In genomic region chr14:79809849-79810612, GRCh38 we compare ENCODE assay signal across 10 cellular contexts.
A peak's percentile ranks its signal among the peaks of the same experiment; 100 is the strongest.
DNase-seq lines count a peak whose midpoint lies in the region; ATAC-seq, FAIRE-seq and TF ChIP-seq lines count a peak whose summit lies in the region.
"Had no signal": no experiment of that assay in that cellular context is flagged by ENCODE, and none has a peak within 500 bp of the region (broad histone marks: within the 10 kb centered on the region; RNA-seq: fewer than 3 reads in every experiment).

No MANE protein-coding gene starts in this region.

- peak; percentile 2 for DNase-seq in Caki2 (ENCODE audit: low read depth)
- DNase-seq in right lobe of liver, result no peak
- DNase-seq in urothelium cell line (ENCODE audit: low spot score), result no peak
- no peak for DNase-seq in GM10266 (ENCODE audit: extremely low spot score)
- no peak for DNase-seq in NCI-H774 (lab: John Stamatoyannopoulos, UW)
- DNase-seq: activated naive CD8-positive, alpha-beta T cell treated with anti-CD3 and anti-CD28 coated beads, Interleukin-2, amount 50 U/mL, for 24 hours had no signal

- 52% methylated on average over 3 of the region's 3 CpGs for WGBS in right lobe of liver (ENCODE audit: insufficient coverage, low coverage, low lambda C conversion rate, missing lambda C conversion rate)

- TF ChIP-seq CTCF in LNCAP (IDR thresholded peaks at IDR 0.05) (peak; percentile 71), right lobe of liver (IDR thresholded peaks at IDR 0.05) (peak; percentile 46 to 61 (median 56)), GM10266 (IDR thresholded peaks at IDR 0.05; ENCODE audit: control insufficient read depth, insufficient read depth, low read depth, missing control alignments) (no peak)

- intact Hi-C loops in right lobe of liver (cut with DNase I), result no loop called here

- peak; percentile 64 for ATAC-seq in SK-N-SH treated with all-trans-retinoic acid at 6 μM for 48 hours
- peak; percentile 58 to 91 (median 86) for ATAC-seq in right lobe of liver
- ATAC-seq in GM18505 (IDR thresholded peaks at IDR 0.05; ENCODE audit: unreplicated experiment), result no peak
- ATAC-seq: activated naive CD8-positive, alpha-beta T cell treated with anti-CD3 and anti-CD28 coated beads, Interleukin-2, amount 50 U/mL, for 24 hours had no signal

- no peaks in the 10 kb centered on the region for H3K36me3 ChIP-seq in right lobe of liver
- H3K36me3 ChIP-seq: SJSA1 had no signal

- H3K4me3 ChIP-seq in right lobe of liver, result no peak overlapping the region
- H3K4me3 ChIP-seq: SJSA1 had no signal

- no peaks in the 10 kb centered on the region for H3K9me3 ChIP-seq in right lobe of liver
- H3K9me3 ChIP-seq: SJSA1 had no signal

- no peak for FAIRE-seq in urothelium cell line (lab: Jason Lieb, UNC)

- H3K27me3 ChIP-seq in right lobe of liver, result no peaks in the 10 kb centered on the region
- H3K27me3 ChIP-seq: SJSA1 had no signal

- in situ Hi-C loops in Caki2 (cut with HindIII; ENCODE audit: low pct_unique_long_range_greater_than_20kb, low sequenced_read_pairs), result no loop called here

- no peak for TF ChIP-seq POLR2A in right lobe of liver (IDR thresholded peaks at IDR 0.05)
- TF ChIP-seq POLR2A in GM18505 (IDR thresholded peaks at IDR 0.05; ENCODE audit: borderline replicate concordance, extremely low read depth, insufficient read depth, insufficient read length), result no peak

- no peak overlapping the region for H3K27ac ChIP-seq in right lobe of liver
- H3K27ac ChIP-seq: SJSA1 had no signal

- no peaks in the 10 kb centered on the region for H3K4me1 ChIP-seq in right lobe of liver
- H3K4me1 ChIP-seq: SJSA1 had no signal

TF ChIP-seq in SK-N-SH treated with all-trans-retinoic acid at 6 μM for 48 hours, 23 proteins besides CTCF, POLR2A, EP300 and RAD21:
- no peak for TF ChIP-seq CSDC2 (CRISPR knock-in tag; IDR thresholded peaks at IDR 0.05)
- TF ChIP-seq TCF4 (CRISPR knock-in tag; IDR thresholded peaks at IDR 0.05; ENCODE audit: borderline replicate concordance), result no peak
- no peak for TF ChIP-seq TOX (CRISPR knock-in tag; IDR thresholded peaks at IDR 0.05; ENCODE audit: borderline replicate concordance)
- no peak for TF ChIP-seq ZFP3 (CRISPR knock-in tag; IDR thresholded peaks at IDR 0.05)
- TF ChIP-seq ESRRG (CRISPR knock-in tag; IDR thresholded peaks at IDR 0.05), result no peak
- no peak for TF ChIP-seq ZC3H10 (CRISPR knock-in tag; IDR thresholded peaks at IDR 0.05)
- TF ChIP-seq ZNF8 (CRISPR knock-in tag; IDR thresholded peaks at IDR 0.05), result no peak
- no peak for TF ChIP-seq OSR1 (CRISPR knock-in tag; IDR thresholded peaks at IDR 0.05)
- no peak for TF ChIP-seq RARB (CRISPR knock-in tag; IDR thresholded peaks at IDR 0.05)
- TF ChIP-seq PPARA (CRISPR knock-in tag; IDR thresholded peaks at IDR 0.05; ENCODE audit: borderline replicate concordance), result no peak
- no peak for TF ChIP-seq ZNF70 (CRISPR knock-in tag; IDR thresholded peaks at IDR 0.05)
- no peak for TF ChIP-seq ZNF565 (CRISPR knock-in tag; conservative IDR thresholded peaks at IDR 0.05; ENCODE audit: low read depth)
- TF ChIP-seq PATZ1 (CRISPR knock-in tag; IDR thresholded peaks at IDR 0.05; ENCODE audit: borderline replicate concordance), result no peak
- no peak for TF ChIP-seq TSHZ2 (CRISPR knock-in tag; IDR thresholded peaks at IDR 0.05)
- TF ChIP-seq ZFP30 (CRISPR knock-in tag; IDR thresholded peaks at IDR 0.05), result no peak
- TF ChIP-seq GLIS3 (CRISPR knock-in tag; IDR thresholded peaks at IDR 0.05), result no peak
- TF ChIP-seq ARNTL (CRISPR knock-in tag; IDR thresholded peaks at IDR 0.05; ENCODE audit: borderline replicate concordance, low read depth), result no peak
- no peak for TF ChIP-seq ISL1 (CRISPR knock-in tag; IDR thresholded peaks at IDR 0.05)
- no peak for TF ChIP-seq POU6F1 (CRISPR knock-in tag; IDR thresholded peaks at IDR 0.05; ENCODE audit: borderline replicate concordance, low read depth)
